ENCODE assay signal across 15 cellular contexts in the genomic region with DNA sequence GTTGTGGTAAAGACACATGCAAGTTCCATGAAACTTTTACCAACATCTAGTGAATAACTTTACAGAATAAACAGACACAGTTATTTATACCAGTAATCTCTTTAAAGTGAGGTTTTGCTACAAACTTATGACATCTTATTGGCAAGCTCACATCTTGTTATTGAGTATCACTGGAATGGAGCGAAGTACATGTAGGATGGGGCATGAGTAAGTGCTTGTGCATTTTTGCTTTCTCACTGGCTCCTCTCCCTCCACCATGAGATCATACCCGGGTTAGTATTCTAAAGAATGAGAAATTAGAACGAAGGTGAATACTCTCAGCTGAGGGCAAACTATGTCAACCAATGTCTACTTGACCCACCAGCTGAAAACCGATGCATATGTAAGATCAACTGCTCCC.
DNase-seq lines count a peak whose midpoint lies in the region.
"Had no signal": no experiment of that assay in that cellular context is flagged by ENCODE, and none has a peak within 500 bp of the region (broad histone marks: within the 10 kb centered on the region; RNA-seq: fewer than 3 reads in every experiment).

No MANE protein-coding gene starts in this region.

- DNase-seq in AG08396 (ENCODE audit: low spot score) (peak; percentile 38), HS-5 (ENCODE audit: low read depth) (peak; percentile 45), astrocyte of the hippocampus (ENCODE audit: low read depth, low spot score) (peak; percentile 2), fibroblast of the conjunctiva (ENCODE audit: low read depth) (peak; percentile 55), NCI-H2196 (lab: John Stamatoyannopoulos, UW; ENCODE audit: unreplicated experiment) (no peak), head of caudate nucleus (no peak), NOMO-1 treated with dmso at 0.1 percent for 144 hours (lab: John Stamatoyannopoulos, UW; ENCODE audit: unreplicated experiment) (no peak), neuronal stem cell (ENCODE audit: low spot score) (no peak)
- DNase-seq: CD4-positive, CD25-positive, alpha-beta regulatory T cell; H7; KG1; NCI-H1092 treated with DMSO at 0.1 percent for 48 hours; NCI-H1694 treated with DMSO at 0.1 percent for 48 hours; NCI-H69 had no signal

- H3K79me1 ChIP-seq in neuronal stem cell (ENCODE audit: low read depth, low read length), result no peaks in the 10 kb centered on the region

- H3K36me3 ChIP-seq in neuronal stem cell (replicated peaks in 1 of 2; ENCODE audit: control insufficient read depth in 2 of 2, insufficient read depth in 2 of 2, low read length in 2 of 2), result no peaks in the 10 kb centered on the region

- no peak overlapping the region for H2AFZ ChIP-seq in neuronal stem cell (ENCODE audit: low read length)

- H2BK120ac ChIP-seq in neuronal stem cell (ENCODE audit: low read depth, low read length), result no peak overlapping the region

- H3K23ac ChIP-seq in neuronal stem cell (ENCODE audit: low read depth, low read length, poor library complexity), result no peak overlapping the region

- no peak overlapping the region for H4K8ac ChIP-seq in neuronal stem cell (ENCODE audit: low read depth, low read length)

- H4K91ac ChIP-seq in neuronal stem cell (ENCODE audit: low read depth, low read length, poor library complexity), result no peak overlapping the region

- H3K4me3 ChIP-seq in neuronal stem cell (ENCODE audit: low read length in 2 of 2), result no peak overlapping the region
- H3K4me3 ChIP-seq: SK-N-MC had no signal

- no peak overlapping the region for H3K18ac ChIP-seq in neuronal stem cell (ENCODE audit: low read length)

- H3K27ac ChIP-seq in neuronal stem cell (replicated peaks; ENCODE audit: low read length), result no peak overlapping the region
- H3K27ac ChIP-seq: SK-N-MC had no signal

- intact Hi-C loops in head of caudate nucleus (cut with DNase I), result no loop called here

- no peak overlapping the region for H2AK5ac ChIP-seq in neuronal stem cell (ENCODE audit: low read depth, low read length)

- no peaks in the 10 kb centered on the region for H3K4me1 ChIP-seq in neuronal stem cell (ENCODE audit: control insufficient read depth in 2 of 2, insufficient read depth in 1 of 2, low read depth in 1 of 2, low read length in 2 of 2)

- no peak overlapping the region for H2BK15ac ChIP-seq in neuronal stem cell (ENCODE audit: low read length)

- no peak overlapping the region for H3K9ac ChIP-seq in neuronal stem cell (ENCODE audit: low read depth, low read length, poor library complexity)

- H2BK5ac ChIP-seq in neuronal stem cell (ENCODE audit: low read length), result no peak overlapping the region

- H2BK12ac ChIP-seq in neuronal stem cell (ENCODE audit: low read length), result no peak overlapping the region

- H3K4ac ChIP-seq in neuronal stem cell (ENCODE audit: low read length), result no peak overlapping the region

- no peaks in the 10 kb centered on the region for H3K9me3 ChIP-seq in neuronal stem cell (replicated peaks in 1 of 2; ENCODE audit: control insufficient read depth in 2 of 2, insufficient read depth in 1 of 2, low read depth in 1 of 2, low read length in 2 of 2)

- no CpG with 5 or more reads among the region's 4 CpGs for WGBS in neuronal stem cell (ENCODE audit: extremely low coverage in 2 of 2, insufficient read length in 2 of 2, insufficient replicate concordance in 1 of 2), 2 donors

- no peaks in the 10 kb centered on the region for H3K27me3 ChIP-seq in neuronal stem cell (ENCODE audit: control insufficient read depth in 3 of 3, insufficient read depth in 3 of 3, low read depth in 1 of 3, low read length in 3 of 3)

- H3K14ac ChIP-seq in neuronal stem cell (ENCODE audit: low read length), result no peak overlapping the region

- no peak overlapping the region for H3K4me2 ChIP-seq in neuronal stem cell (ENCODE audit: insufficient read depth, low read length, poor library complexity, severe bottlenecking)

Comparison
In these comparisons a context has a peak if more than half of its experiments do, and no peak if none do; other contexts are left out.
1. DNase-seq: peak in AG08396 (single experiment), HS-5 (single experiment), astrocyte of the hippocampus (single experiment) and fibroblast of the conjunctiva (single experiment); none in NCI-H2196 (single experiment), head of caudate nucleus (0 of 42), NOMO-1 treated with dmso at 0.1 percent for 144 hours (single experiment) and neuronal stem cell (single experiment).